8 cellular contexts compared by ENCODE assay signal in genomic region chr5:15013654-15014463, GRCh38.
DNase-seq lines count a peak whose midpoint lies in the region; ATAC-seq and TF ChIP-seq lines count a peak whose summit lies in the region.

No MANE protein-coding gene starts in this region.

- BruUV-seq in Calu3 (replicated peaks; lab: Mats Ljungman, UMichigan), result no TSS peak

- no peaks in the 10 kb centered on the region for H3K36me3 Mint-ChIP-seq in Calu3 (ENCODE audit: insufficient read depth, unreplicated experiment)

- intact Hi-C loops in Calu3 (cut with micrococcal nuclease; ENCODE audit: unreplicated experiment), result loop anchor here (1.0 kb wide), 1 partner anchor 287 kb away; no protein-coding TSS in a partner anchor

- no peaks in the 10 kb centered on the region for H3K27me3 Mint-ChIP-seq in Calu3 (ENCODE audit: unreplicated experiment)

- peaks cover 52% of the 10 kb centered on the region for H3K4me1 Mint-ChIP-seq in Calu3 (ENCODE audit: low read depth, unreplicated experiment)

- DNase-seq in Calu3 (no peak), NCI-H1048 (lab: John Stamatoyannopoulos, UW) (peak; percentile 31), fibroblast of peridontal ligament (ENCODE audit: extremely low read depth) (peak; percentile 88), omental fat pad (ENCODE audit: low spot score) (no peak), activated gamma-delta T cell (lab: John Stamatoyannopoulos, UW) (no peak)

- ATAC-seq in GM21737 (IDR thresholded peaks at IDR 0.05; ENCODE audit: unreplicated experiment), result peak; percentile 62
- peak; percentile 92 for ATAC-seq in SK-N-SH treated with all-trans-retinoic acid at 6 μM for 48 hours
- ATAC-seq in omental fat pad (ENCODE audit: low FRiP score), result peak; percentile 78
- no peak for ATAC-seq in GM18505 (IDR thresholded peaks at IDR 0.05; ENCODE audit: unreplicated experiment)

- no peak overlapping the region for H3K27ac Mint-ChIP-seq in Calu3 (ENCODE audit: unreplicated experiment)

- CTCF ChIA-PET in Calu3 (lab: Charles Lee), result interaction anchor here (0.5 to 1.0 kb wide), 3 partner anchors 57 to 662 kb away, joined by 3 to 5 read pairs (median 3); no protein-coding TSS in a partner anchor

- TF ChIP-seq POLR2A in GM18505 (IDR thresholded peaks at IDR 0.05; ENCODE audit: borderline replicate concordance, extremely low read depth, insufficient read depth, insufficient read length), result no peak

- H3K9me3 Mint-ChIP-seq in Calu3 (ENCODE audit: low read depth, unreplicated experiment), result peaks cover 4% of the 10 kb centered on the region

- peak; percentile 63 for TF ChIP-seq CTCF in Calu3 (IDR thresholded peaks at IDR 0.05; ENCODE audit: unreplicated experiment)
- TF ChIP-seq CTCF in omental fat pad (IDR thresholded peaks at IDR 0.05), result peak in 1 of 3 donors; percentile 33

- no peak overlapping the region for H3K4me3 Mint-ChIP-seq in Calu3 (ENCODE audit: low read depth, unreplicated experiment)

TF ChIP-seq in SK-N-SH treated with all-trans-retinoic acid at 6 μM for 48 hours, 23 proteins besides CTCF, POLR2A, EP300 and RAD21:
- TF ChIP-seq ZNF8 (CRISPR knock-in tag; IDR thresholded peaks at IDR 0.05) (no peak), ISL1 (CRISPR knock-in tag; IDR thresholded peaks at IDR 0.05) (no peak), CSDC2 (CRISPR knock-in tag; IDR thresholded peaks at IDR 0.05) (0 out of 2 replicates have a peak, but pooled peaks have one; percentile 61), BACH2 (CRISPR knock-in tag; IDR thresholded peaks at IDR 0.05; ENCODE audit: borderline replicate concordance) (no peak)
TF ChIP-seq in SK-N-SH treated with all-trans-retinoic acid at 6 μM for 48 hours: peak in this region for 1.

Comparison
In these comparisons a context has a peak if more than half of its experiments do, and no peak if none do; other contexts are left out.
1. DNase-seq: peak in NCI-H1048 (single experiment) and fibroblast of peridontal ligament (single experiment); none in Calu3 (single experiment), omental fat pad (single experiment) and activated gamma-delta T cell (single experiment).